ENCODE assay signal across 23 cellular contexts in the genomic region with DNA sequence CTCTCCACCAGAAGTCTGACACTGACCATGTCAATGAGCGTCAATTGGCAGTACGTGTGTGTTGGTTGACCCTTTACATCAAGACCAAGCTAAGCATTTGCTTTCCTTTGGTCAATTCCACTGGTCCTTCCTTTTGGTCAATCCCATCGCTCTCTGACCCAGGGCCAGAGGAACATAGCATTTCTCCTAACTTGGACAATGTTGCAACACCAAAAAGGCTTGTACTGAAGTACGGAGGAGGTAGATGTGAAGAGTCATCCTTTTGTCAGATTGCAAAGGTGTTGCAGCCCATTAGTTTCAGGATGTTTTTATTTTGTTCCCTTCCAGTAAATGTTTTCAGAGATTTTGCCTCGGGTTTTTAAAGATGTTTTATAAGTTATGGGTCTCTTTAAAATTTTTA. TPM values are rescaled to one million over a fixed set of nuclear protein-coding genes. Genes with fewer than 3 reads are reported as not detected.
DNase-seq lines count a peak whose midpoint lies in the region; ATAC-seq and TF ChIP-seq lines count a peak whose summit lies in the region.
"Had no signal": no experiment of that assay in that cellular context is flagged by ENCODE, and none has a peak within 500 bp of the region (broad histone marks: within the 10 kb centered on the region; RNA-seq: fewer than 3 reads in every experiment).

No MANE protein-coding gene starts in this region.

- H3K27me3 ChIP-seq in foreskin keratinocyte (no peaks in the 10 kb centered on the region), aorta (ENCODE audit: control insufficient read depth in 1 of 2, insufficient read depth in 2 of 2, low read length in 1 of 2) (no peaks in the 10 kb centered on the region)
- H3K27me3 ChIP-seq: heart left ventricle, right lobe of liver, tibial artery had no signal

- DNase-seq in HFFc6 = no peak
- peak; percentile 85 for DNase-seq in MCF 10A (ENCODE audit: unreplicated experiment)
- DNase-seq in foreskin keratinocyte = no peak
- no peak for DNase-seq in aorta
- DNase-seq in activated CD4-positive, CD25-positive, alpha-beta regulatory T cell treated with anti-CD3 and anti-CD28 coated beads, Interleukin-2, amount 50 U/mL, for 72 hours = no peak
- no peak for DNase-seq in GF-D8 (lab: John Stamatoyannopoulos, UW)
- no peak for DNase-seq in DMS79 treated with DMSO at 0.1 percent for 48 hours (lab: John Stamatoyannopoulos, UW)
- DNase-seq: activated CD4-positive, CD25-positive, alpha-beta regulatory T cell; activated naive CD4-positive, alpha-beta T cell treated with Interleukin-2 at 50 U/mL for 16 hours; activated T-cell treated with anti-CD3 and anti-CD28 coated beads, Interleukin-2, amount 50 U/mL, for 72 hours; GOT3; heart left ventricle; islet precursor cell; left ventricle myocardium superior; NCI-H1048; NCI-H1694; NCI-H2171; right lobe of liver; stimulated activated CD4-positive, alpha-beta T cell treated with anti-CD3 and anti-CD28 coated beads, Interleukin-4, amount 100 ng/mL, for 1 hour; tibial artery had no signal

- H3K27me3 Mint-ChIP-seq in HFFc6 (ENCODE audit: insufficient read depth) (no peaks in the 10 kb centered on the region; the same call in 1 of the 2 replicates), MCF 10A (ENCODE audit: insufficient read depth, unreplicated experiment) (no peaks in the 10 kb centered on the region)

- POLR2A ChIA-PET in MCF 10A (lab: Yijun Ruan, JAX) = interaction anchor here (0.5 to 9.9 kb wide), 20 partner anchors 13 to 1065 kb away, joined by 3 to 371 read pairs (median 6); a partner anchor contains a TSS

- H3K27ac Mint-ChIP-seq in HFFc6 (peak overlapping the region; percentile 56; the same call in 1 of the 2 replicates), MCF 10A (ENCODE audit: low read depth, unreplicated experiment) (peak overlapping the region; percentile 88)
- H3K27ac Mint-ChIP-seq: activated T-cell treated with anti-CD3 and anti-CD28 coated beads, Interleukin-2, amount 50 U/mL, for 72 hours; progenitor cell of endocrine pancreas; T-helper 1 cell treated with Interleukin-12 subunit alpha and Interleukin-12 subunit beta and Interleukin-4 antibody, amounts not matched to agents 30 μg/mL and 1 μg/mL, for 36 hours had no signal

- peaks cover 30% of the 10 kb centered on the region for H3K4me1 Mint-ChIP-seq in HFFc6 (ENCODE audit: low read depth)
- H3K4me1 Mint-ChIP-seq in MCF 10A (ENCODE audit: insufficient read depth, unreplicated experiment) = peaks cover 39% of the 10 kb centered on the region

- BruUV-seq in MCF 10A (replicated peaks; lab: Mats Ljungman, UMichigan) = TSS peak; percentile 65

- WGBS in aorta, 2 donors = 71 to 74% methylated on average over 5 of the region's 5 CpGs

- peaks cover 11% of the 10 kb centered on the region for H3K36me3 Mint-ChIP-seq in HFFc6 (ENCODE audit: low read depth)
- H3K36me3 Mint-ChIP-seq in MCF 10A (ENCODE audit: insufficient read depth, unreplicated experiment) = no peaks in the 10 kb centered on the region

- ATAC-seq in foreskin keratinocyte (no peak), aorta (ENCODE audit: low FRiP score) (no peak)
- ATAC-seq: activated T-cell treated with anti-CD3 and anti-CD28 coated beads, Interleukin-2, amount 50 U/mL, for 72 hours; heart left ventricle; left ventricle myocardium superior; right lobe of liver had no signal

- no peaks in the 10 kb centered on the region for H3K9me3 ChIP-seq in aorta (ENCODE audit: control insufficient read depth, low read length)
- H3K9me3 ChIP-seq: right lobe of liver, tibial artery had no signal

- peaks cover 40% of the 10 kb centered on the region for H3K4me1 ChIP-seq in foreskin keratinocyte
- H3K4me1 ChIP-seq in aorta (ENCODE audit: control insufficient read depth in 1 of 2, insufficient read depth in 2 of 2, low read length in 2 of 2) = peaks cover 0 to 3% of the 10 kb centered on the region in 2 donors
- H3K4me1 ChIP-seq: right lobe of liver had no signal

- H3K4me3 Mint-ChIP-seq in HFFc6 (peak overlapping the region; percentile 51), MCF 10A (ENCODE audit: unreplicated experiment) (peak overlapping the region; percentile 62)
- H3K4me3 Mint-ChIP-seq: activated T-cell treated with anti-CD3 and anti-CD28 coated beads, Interleukin-2, amount 50 U/mL, for 72 hours; T-helper 1 cell treated with Interleukin-12 subunit alpha and Interleukin-12 subunit beta and Interleukin-4 antibody, amounts not matched to agents 30 μg/mL and 1 μg/mL, for 36 hours had no signal

- no peaks in the 10 kb centered on the region for H3K36me3 ChIP-seq in aorta (ENCODE audit: control insufficient read depth in 1 of 2, insufficient read depth in 2 of 2, low read length in 1 of 2)
- H3K36me3 ChIP-seq: heart left ventricle, right lobe of liver, tibial artery had no signal

- H3K4me3 ChIP-seq in aorta (ENCODE audit: low read length in 2 of 2) = no peak overlapping the region
- H3K4me3 ChIP-seq: heart left ventricle, right lobe of liver, SK-N-MC had no signal

- peaks cover 11% of the 10 kb centered on the region for H3K9me3 Mint-ChIP-seq in HFFc6
- no peaks in the 10 kb centered on the region for H3K9me3 Mint-ChIP-seq in MCF 10A (ENCODE audit: unreplicated experiment)

- peak overlapping the region; percentile 98 for H3K27ac ChIP-seq in foreskin keratinocyte
- peak overlapping the region; percentile 57 to 94 for H3K27ac ChIP-seq in aorta (ENCODE audit: low read depth in 1 of 2, low read length in 2 of 2)
- H3K27ac ChIP-seq: heart left ventricle, right lobe of liver, SK-N-MC had no signal

- intact Hi-C loops in MCF 10A (cut with micrococcal nuclease) = loop anchor here (1.0 kb wide), 2 partner anchors 10 to 158 kb away; no protein-coding TSS in a partner anchor
- intact Hi-C loops in aorta (cut with DNase I) = loop anchor here in 1 of 2 donors (5.0 kb wide), 2 partner anchors 33 to 288 kb away; no protein-coding TSS in a partner anchor

- CTCF ChIA-PET in MCF 10A (lab: Yijun Ruan, JAX) = interaction anchor here (0.5 to 2.8 kb wide), 8 partner anchors 10 to 579 kb away, joined by 3 to 13 read pairs (median 5); a partner anchor contains a TSS

- TF ChIP-seq CTCF in HFFc6 (IDR thresholded peaks at IDR 0.05) (no peak), MCF 10A (IDR thresholded peaks at IDR 0.05; ENCODE audit: unreplicated experiment) (no peak), foreskin keratinocyte (conservative IDR thresholded peaks at IDR 0.05) (no peak)

RNA-seq across cellular contexts. Expression of a gene that starts 24.6 kb away (rescaled TPM):
- 1 to 10 TPM; 2.6 to 7.4 (median 3.7) TPM for total RNA-seq in HFFc6 (2021; fragmentation: NEBNext Ultra II Directional; extraction: Animal tissue kit (Norgen Biotek cat#: 25700))
- 1.2 and 2.7 TPM in 2 replicates for total RNA-seq in MCF 10A (2022)
- total RNA-seq in foreskin keratinocyte = 26.5 and 39.6 TPM in 2 replicates
- polyA plus RNA-seq in foreskin keratinocyte = 16.2 and 27.5 TPM in 2 replicates
- 1 to 10 TPM; 3.4 to 10.0 TPM for total RNA-seq in aorta
- 10 to 100 TPM in 1 of 2 donors, 1 to 10 TPM in 1; 3.3 to 10.7 TPM for polyA plus RNA-seq in aorta
